ENCODE assay signal across 1 cellular context in genomic region chr10:123154943-123155505, GRCh38.
TF ChIP-seq lines count a peak whose summit lies in the region.

No MANE protein-coding gene starts in this region.

TF ChIP-seq in liver, 16 proteins besides CTCF, POLR2A, EP300 and RAD21 (continued from another document):
- no peak for TF ChIP-seq EGR1 (IDR thresholded peaks at IDR 0.05; ENCODE audit: low read depth in 2 of 2)
